ENCODE assay signal across 1 cellular context in genomic region chr6:159727717-159728440, GRCh38.
TF ChIP-seq lines count a peak whose summit lies in the region.

No MANE protein-coding gene starts in this region.

TF ChIP-seq in H1, 55 proteins besides CTCF, POLR2A, EP300 and RAD21 (continued from another document):
- peak; percentile 27 to 36; a peak in 2 of 4 replicates for TF ChIP-seq SIN3A (conservative IDR thresholded peaks at IDR 0.05 in 1 of 2, IDR thresholded peaks at IDR 0.05 in 1 of 2; ENCODE audit: low read depth in 1 of 2, low read length in 2 of 2)
- no peak for TF ChIP-seq SRF (IDR thresholded peaks at IDR 0.05; ENCODE audit: low read depth, low read length)
- no peak for TF ChIP-seq KDM1A (IDR thresholded peaks at IDR 0.05; ENCODE audit: borderline replicate concordance, low read length)
- no peak for TF ChIP-seq BACH1 (IDR thresholded peaks at IDR 0.05; ENCODE audit: low read length)
- TF ChIP-seq EZH2 (IDR thresholded peaks at IDR 0.05; ENCODE audit: low read depth, low read length, severe bottlenecking), result no peak
- TF ChIP-seq CHD7 (IDR thresholded peaks at IDR 0.05; ENCODE audit: insufficient replicate concordance, low read length), result no peak
- TF ChIP-seq KDM4A (IDR thresholded peaks at IDR 0.05; ENCODE audit: low read depth, low read length, severe bottlenecking), result peak; percentile 18
- peak; percentile 33; the same call in 1 of the 2 replicates for TF ChIP-seq TAF1 (IDR thresholded peaks at IDR 0.05; ENCODE audit: low read depth, low read length)
- TF ChIP-seq CTBP2 (IDR thresholded peaks at IDR 0.05; ENCODE audit: borderline replicate concordance, insufficient read depth, insufficient read length, low read length), result no peak
